ENCODE assay signal across 2 cellular contexts in the genomic region with DNA sequence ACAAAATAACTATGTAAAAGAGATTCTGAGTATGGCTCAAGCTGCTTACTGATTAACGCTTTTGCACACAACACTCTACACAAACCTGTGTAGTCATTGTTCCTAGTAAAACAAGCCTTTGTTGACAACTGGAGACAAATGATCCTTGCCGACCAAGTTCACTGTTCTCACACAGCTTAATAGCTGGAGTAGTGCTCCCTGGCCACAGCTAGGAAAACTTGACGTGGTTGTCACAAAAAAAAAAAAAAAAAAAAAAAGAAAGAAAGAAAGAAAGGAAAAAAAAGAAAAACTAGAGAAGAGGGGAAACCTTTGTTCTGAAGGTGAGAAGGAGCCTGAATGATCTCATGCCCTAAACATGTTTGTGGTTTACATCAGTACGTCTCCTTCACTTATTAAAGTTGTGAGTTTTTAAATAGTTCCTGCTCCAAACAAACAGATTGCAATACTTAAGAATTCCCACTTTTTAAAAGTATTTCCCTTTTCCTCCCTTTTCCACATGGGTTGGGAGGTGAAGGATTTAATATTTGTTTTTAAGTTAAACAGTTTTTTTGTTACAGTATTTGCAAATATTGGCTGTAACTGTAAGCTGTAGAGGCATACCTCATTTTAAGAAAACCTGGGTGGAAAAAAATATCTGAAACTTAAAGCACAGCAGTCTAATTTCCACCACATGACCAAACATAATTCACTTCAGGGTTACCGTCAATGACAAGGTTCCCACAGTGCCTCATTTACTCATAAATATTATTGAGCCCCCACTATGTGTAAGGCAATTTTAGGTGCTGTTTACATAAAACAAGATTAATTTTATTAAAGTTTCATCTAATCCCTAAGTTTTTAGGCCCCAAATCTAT.
TF ChIP-seq lines count a peak whose summit lies in the region.

No MANE protein-coding gene starts in this region.

TF ChIP-seq in H1, 55 proteins besides CTCF, POLR2A, EP300 and RAD21 (continued from another document and continues in another):
- TF ChIP-seq, protein P1, sequence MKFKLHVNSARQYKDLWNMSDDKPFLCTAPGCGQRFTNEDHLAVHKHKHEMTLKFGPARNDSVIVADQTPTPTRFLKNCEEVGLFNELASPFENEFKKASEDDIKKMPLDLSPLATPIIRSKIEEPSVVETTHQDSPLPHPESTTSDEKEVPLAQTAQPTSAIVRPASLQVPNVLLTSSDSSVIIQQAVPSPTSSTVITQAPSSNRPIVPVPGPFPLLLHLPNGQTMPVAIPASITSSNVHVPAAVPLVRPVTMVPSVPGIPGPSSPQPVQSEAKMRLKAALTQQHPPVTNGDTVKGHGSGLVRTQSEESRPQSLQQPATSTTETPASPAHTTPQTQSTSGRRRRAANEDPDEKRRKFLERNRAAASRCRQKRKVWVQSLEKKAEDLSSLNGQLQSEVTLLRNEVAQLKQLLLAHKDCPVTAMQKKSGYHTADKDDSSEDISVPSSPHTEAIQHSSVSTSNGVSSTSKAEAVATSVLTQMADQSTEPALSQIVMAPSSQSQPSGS (IDR thresholded peaks at IDR 0.05; ENCODE audit: low read length), result no peak
- no peak for TF ChIP-seq GTF2F1 (IDR thresholded peaks at IDR 0.05; ENCODE audit: borderline replicate concordance, low read depth, low read length)
- TF ChIP-seq KDM1A (IDR thresholded peaks at IDR 0.05; ENCODE audit: borderline replicate concordance, low read length), result no peak
- TF ChIP-seq CEBPB (IDR thresholded peaks at IDR 0.05; ENCODE audit: low read depth, low read length), result no peak
- no peak for TF ChIP-seq TAF7 (optimal IDR thresholded peaks at IDR 0.05; ENCODE audit: borderline replicate concordance, low read depth, low read length)
- no peak for TF ChIP-seq CHD7 (IDR thresholded peaks at IDR 0.05; ENCODE audit: insufficient replicate concordance, low read length)
- TF ChIP-seq BCL11A (IDR thresholded peaks at IDR 0.05; ENCODE audit: low read depth in 2 of 2, low read length in 2 of 2), result no peak
- TF ChIP-seq RBBP5 (IDR thresholded peaks at IDR 0.05; ENCODE audit: borderline replicate concordance, low read depth, low read length), result no peak
- TF ChIP-seq CBX8 (IDR thresholded peaks at IDR 0.05; ENCODE audit: borderline replicate concordance, low read depth, low read length), result no peak
- TF ChIP-seq POU5F1 (IDR thresholded peaks at IDR 0.05; ENCODE audit: low read depth, low read length), result no peak
- TF ChIP-seq SUZ12 (IDR thresholded peaks at IDR 0.05; ENCODE audit: low read length), result no peak
- TF ChIP-seq GABPA (IDR thresholded peaks at IDR 0.05; ENCODE audit: borderline replicate concordance, insufficient read depth, low read length), result no peak

TF ChIP-seq in GM23338, 12 proteins besides CTCF, POLR2A, EP300 and RAD21:
- no peak for TF ChIP-seq ZNF462 (CRISPR knock-in tag; IDR thresholded peaks at IDR 0.05)
- TF ChIP-seq EZH2 (IDR thresholded peaks at IDR 0.05; ENCODE audit: low read depth, unreplicated experiment), result no peak
- no peak for TF ChIP-seq POLR2AphosphoS5 (IDR thresholded peaks at IDR 0.05; ENCODE audit: low read depth)
- TF ChIP-seq NANOG (IDR thresholded peaks at IDR 0.05; ENCODE audit: borderline replicate concordance), result no peak
- no peak for TF ChIP-seq ETS1 (IDR thresholded peaks at IDR 0.05)
- no peak for TF ChIP-seq JUNB (IDR thresholded peaks at IDR 0.05; ENCODE audit: unreplicated experiment)
- TF ChIP-seq STAT1 (IDR thresholded peaks at IDR 0.05; ENCODE audit: unreplicated experiment), result no peak
- no peak for TF ChIP-seq EZH2phosphoT487 (IDR thresholded peaks at IDR 0.05; ENCODE audit: unreplicated experiment)
- TF ChIP-seq REST (IDR thresholded peaks at IDR 0.05; ENCODE audit: unreplicated experiment), result no peak
- TF ChIP-seq ZNF114 (CRISPR knock-in tag; IDR thresholded peaks at IDR 0.05), result no peak
- TF ChIP-seq ZNF331 (CRISPR knock-in tag; IDR thresholded peaks at IDR 0.05; ENCODE audit: low read depth), result no peak
- TF ChIP-seq CREB1 (CRISPR knock-in tag; IDR thresholded peaks at IDR 0.05; ENCODE audit: low read depth), result no peak
TF ChIP-seq in GM23338: peak in this region for 0.
